1 cellular context compared by ENCODE assay signal in genomic region chr7:137985897-137986251, GRCh38.
TF ChIP-seq lines count a peak whose summit lies in the region.

No MANE protein-coding gene starts in this region.

TF ChIP-seq in K562, 482 proteins besides CTCF, POLR2A, EP300 and RAD21 (continued from another document):
- TF ChIP-seq BRF2 (IDR thresholded peaks at IDR 0.05; ENCODE audit: borderline replicate concordance, insufficient read depth, insufficient read length), result no peak
- TF ChIP-seq ZBTB33 (CRISPR knock-in tag; IDR thresholded peaks at IDR 0.05), result peak; percentile 49
- TF ChIP-seq PKNOX1 (IDR thresholded peaks at IDR 0.05), result peak; percentile 56; the same call in 1 of the 2 replicates
- TF ChIP-seq XRCC5 (IDR thresholded peaks at IDR 0.05; ENCODE audit: low read depth, low read length), result no peak
- TF ChIP-seq GABPB1 (CRISPR knock-in tag; IDR thresholded peaks at IDR 0.05), result 0 out of 2 replicates have a peak, but pooled peaks have one; percentile 57
- TF ChIP-seq ZNF24 (IDR thresholded peaks at IDR 0.05), result peak; percentile 98
- TF ChIP-seq GATA2 (CRISPR knock-in tag; IDR thresholded peaks at IDR 0.05), result 0 out of 2 replicates have a peak, but pooled peaks have one; percentile 63
- TF ChIP-seq SP1 (CRISPR knock-in tag; IDR thresholded peaks at IDR 0.05), result peak; percentile 22; the same call in 1 of the 2 replicates
- no peak for TF ChIP-seq CEBPZ (IDR thresholded peaks at IDR 0.05; ENCODE audit: borderline replicate concordance, low read depth, low read length)
- TF ChIP-seq STAT5A (IDR thresholded peaks at IDR 0.05; ENCODE audit: borderline replicate concordance, low read length), result peak; percentile 13; the same call in 1 of the 2 replicates
- 0 out of 2 replicates have a peak, but pooled peaks have one; percentile 26 for TF ChIP-seq SMARCA5 (IDR thresholded peaks at IDR 0.05)
- TF ChIP-seq NRF1 (conservative IDR thresholded peaks at IDR 0.05 in 1 of 2, IDR thresholded peaks at IDR 0.05 in 1 of 2), result peak in 1 of 2 experiments; percentile 32; a peak in 1 of 4 replicates
- TF ChIP-seq CREM (IDR thresholded peaks at IDR 0.05; ENCODE audit: low read depth), result 0 out of 2 replicates have a peak, but pooled peaks have one; percentile 20
- peak; percentile 68; the same call in 1 of the 2 replicates for TF ChIP-seq ZNF384 (IDR thresholded peaks at IDR 0.05; ENCODE audit: low read depth, low read length)
TF ChIP-seq in K562: peak in this region for 14.
